1 cellular context compared by ENCODE assay signal in genomic region chr7:90383422-90383821, GRCh38.
TF ChIP-seq lines count a peak whose summit lies in the region.

No MANE protein-coding gene starts in this region.

TF ChIP-seq in SK-N-SH treated with all-trans-retinoic acid at 6 μM for 48 hours, 23 proteins besides CTCF, POLR2A, EP300 and RAD21 (continued from another document):
- TF ChIP-seq POU6F1 (CRISPR knock-in tag; IDR thresholded peaks at IDR 0.05; ENCODE audit: borderline replicate concordance, low read depth) (no peak), TOX (CRISPR knock-in tag; IDR thresholded peaks at IDR 0.05; ENCODE audit: borderline replicate concordance) (no peak), RARB (CRISPR knock-in tag; IDR thresholded peaks at IDR 0.05) (no peak), CSRNP3 (CRISPR knock-in tag; IDR thresholded peaks at IDR 0.05) (no peak), TSHZ2 (CRISPR knock-in tag; IDR thresholded peaks at IDR 0.05) (no peak), ISL1 (CRISPR knock-in tag; IDR thresholded peaks at IDR 0.05) (no peak), PPARA (CRISPR knock-in tag; IDR thresholded peaks at IDR 0.05; ENCODE audit: borderline replicate concordance) (no peak), ZNF565 (CRISPR knock-in tag; conservative IDR thresholded peaks at IDR 0.05; ENCODE audit: low read depth) (no peak)
